Comparison of ENCODE assay signal across 18 cellular contexts in the genomic region with DNA sequence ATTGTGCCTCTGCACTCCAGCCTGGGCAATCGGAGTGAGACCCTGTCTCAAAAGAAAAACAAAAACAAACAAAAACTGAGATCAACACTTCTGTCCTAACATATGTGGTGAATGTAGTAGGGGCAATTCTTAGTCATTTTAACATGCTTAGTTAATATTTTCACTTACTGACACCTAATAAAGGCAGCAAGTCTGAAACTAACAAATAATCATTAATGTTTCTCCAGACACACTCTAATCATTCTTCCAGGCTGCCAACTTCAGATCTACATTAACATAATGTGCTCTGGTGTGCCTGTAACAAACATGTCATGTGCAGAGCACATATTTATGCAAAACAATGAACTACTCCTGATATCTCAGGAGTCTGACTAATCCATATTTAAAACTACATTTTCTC. TPM values are rescaled to one million over a fixed set of nuclear protein-coding genes. Genes with fewer than 3 reads are reported as not detected.
"Had no signal": no experiment of that assay in that cellular context is flagged by ENCODE, and none has a peak within 500 bp of the region (broad histone marks: within the 10 kb centered on the region; RNA-seq: fewer than 3 reads in every experiment).

No MANE protein-coding gene starts in this region.

- H3K27ac Mint-ChIP-seq: activated CD4-positive, alpha-beta T cell treated with anti-CD3 and anti-CD28 coated beads for 36 hours; activated naive CD8-positive, alpha-beta T cell treated with anti-CD3 and anti-CD28 coated beads, Interleukin-2, amount 10 ng/mL, durations not matched to agents 7 days and 5 days had no signal

- H3K4me3 ChIP-seq: esophagus squamous epithelium, prostate gland, sigmoid colon, transverse colon had no signal

- DNase-seq: activated CD4-positive, alpha-beta T cell treated with anti-CD3 and anti-CD28 coated beads for 36 hours; activated CD8-positive, alpha-beta memory T cell treated with anti-CD3 and anti-CD28 coated beads for 24 hours; activated naive CD8-positive, alpha-beta T cell treated with anti-CD3 and anti-CD28 coated beads, Interleukin-2, amount 10 ng/mL, durations not matched to agents 7 days and 5 days; aorta; esophagus squamous epithelium; foreskin fibroblast; left cardiac atrium; natural killer cell; occipital lobe; sigmoid colon; stimulated activated CD4-positive, alpha-beta T cell treated with anti-CD3 and anti-CD28 coated beads, Interleukin-2, amount 100 ng/mL, for 24 hours; stimulated activated naive CD4-positive, alpha-beta T cell; substantia nigra; transverse colon had no signal

- H3K27ac ChIP-seq: esophagus squamous epithelium, prostate gland, sigmoid colon, transverse colon, VCaP had no signal

- H3K4me1 ChIP-seq: prostate gland had no signal

- H3K27me3 ChIP-seq: esophagus squamous epithelium, sigmoid colon, transverse colon had no signal

- H3K36me3 Mint-ChIP-seq: natural killer cell had no signal

- H3K4me3 Mint-ChIP-seq: activated CD4-positive, alpha-beta T cell treated with anti-CD3 and anti-CD28 coated beads for 36 hours; activated naive CD8-positive, alpha-beta T cell treated with anti-CD3 and anti-CD28 coated beads, Interleukin-2, amount 10 ng/mL, durations not matched to agents 7 days and 5 days; natural killer cell had no signal

- ATAC-seq: activated CD4-positive, alpha-beta T cell treated with anti-CD3 and anti-CD28 coated beads for 36 hours; left cardiac atrium; natural killer cell had no signal

- H3K9me3 ChIP-seq: esophagus squamous epithelium, prostate gland, sigmoid colon, transverse colon had no signal

- H3K27me3 Mint-ChIP-seq: activated CD4-positive, alpha-beta T cell treated with anti-CD3 and anti-CD28 coated beads for 36 hours; activated naive CD8-positive, alpha-beta T cell treated with anti-CD3 and anti-CD28 coated beads, Interleukin-2, amount 10 ng/mL, durations not matched to agents 7 days and 5 days had no signal

- H3K36me3 ChIP-seq: prostate gland, sigmoid colon, transverse colon had no signal

- H3K9me3 Mint-ChIP-seq: activated naive CD8-positive, alpha-beta T cell treated with anti-CD3 and anti-CD28 coated beads, Interleukin-2, amount 10 ng/mL, durations not matched to agents 7 days and 5 days; natural killer cell had no signal

RNA-seq across cellular contexts. Expression of a gene that starts 18.0 kb away (rescaled TPM):
- total RNA-seq: activated CD4-positive, alpha-beta T cell treated with anti-CD3 and anti-CD28 coated beads for 36 hours; activated naive CD8-positive, alpha-beta T cell treated with anti-CD3 and anti-CD28 coated beads, Interleukin-2, amount 10 ng/mL, durations not matched to agents 7 days and 5 days; aorta; lung microvascular endothelial cell; natural killer cell; occipital lobe had no signal

RNA-seq across cellular contexts. Expression of a gene that starts 33.3 kb away (rescaled TPM):
- total RNA-seq: esophagus squamous epithelium, mononuclear cell, occipital lobe, prostate gland, sigmoid colon, transverse colon had no signal
- polyA plus RNA-seq: aorta, sigmoid colon had no signal
